Comparison of ENCODE assay signal across 1 cellular context in the genomic region with DNA sequence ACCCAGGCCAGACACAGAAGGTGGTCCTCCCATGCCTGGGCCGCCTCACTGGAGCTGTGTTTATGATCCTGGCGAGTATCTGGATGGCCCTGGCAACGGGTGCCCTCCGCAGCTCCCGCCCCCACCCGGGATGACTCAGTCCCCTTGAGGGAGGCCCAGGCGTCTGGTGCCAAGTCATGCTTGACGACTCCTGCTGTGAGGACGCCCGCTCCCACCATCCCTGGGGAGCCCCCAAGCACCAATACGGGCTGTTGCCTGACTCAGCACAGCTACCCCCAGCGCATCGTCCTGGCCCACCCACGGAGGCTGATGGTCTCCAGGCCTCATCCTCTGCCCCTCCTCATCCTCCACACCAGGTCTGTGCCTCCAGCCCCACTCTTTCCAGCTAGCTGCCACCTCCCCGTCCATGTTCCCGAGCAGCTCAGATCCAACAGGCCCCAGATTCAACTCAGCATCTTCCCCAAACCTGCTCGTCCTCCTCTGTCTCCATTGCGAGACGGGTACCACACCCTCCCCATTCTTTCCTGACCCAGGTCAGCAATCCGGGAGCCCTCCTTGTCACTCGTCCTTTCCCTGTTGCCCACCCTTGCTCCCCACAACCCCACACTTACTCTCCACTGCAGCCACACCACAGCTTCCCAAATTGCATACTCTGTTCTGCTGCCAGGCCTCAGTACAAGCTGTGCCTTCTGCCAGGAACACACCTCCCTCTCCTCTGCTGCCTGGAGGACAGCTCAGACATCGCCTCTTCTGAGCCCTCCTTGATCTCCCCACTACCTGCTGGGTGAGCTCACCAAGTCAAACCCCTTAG.
TF ChIP-seq lines count a peak whose summit lies in the region.

No MANE protein-coding gene starts in this region.

TF ChIP-seq in HEK293, 187 proteins besides CTCF, POLR2A, EP300 and RAD21 (continued from another document):
- no peak for TF ChIP-seq ZNF433 (tag by site-specific recombination; IDR thresholded peaks at IDR 0.05; ENCODE audit: low read depth)
- no peak for TF ChIP-seq ZNF571 (tag by site-specific recombination; IDR thresholded peaks at IDR 0.05)
- TF ChIP-seq OVOL3 (tag by site-specific recombination; IDR thresholded peaks at IDR 0.05): peak; percentile 95
- TF ChIP-seq KLF8 (tag by site-specific recombination; IDR thresholded peaks at IDR 0.05): peak; percentile 100
- TF ChIP-seq ZSCAN30 (tag by site-specific recombination; IDR thresholded peaks at IDR 0.05): peak; percentile 71
- TF ChIP-seq, protein P1, sequence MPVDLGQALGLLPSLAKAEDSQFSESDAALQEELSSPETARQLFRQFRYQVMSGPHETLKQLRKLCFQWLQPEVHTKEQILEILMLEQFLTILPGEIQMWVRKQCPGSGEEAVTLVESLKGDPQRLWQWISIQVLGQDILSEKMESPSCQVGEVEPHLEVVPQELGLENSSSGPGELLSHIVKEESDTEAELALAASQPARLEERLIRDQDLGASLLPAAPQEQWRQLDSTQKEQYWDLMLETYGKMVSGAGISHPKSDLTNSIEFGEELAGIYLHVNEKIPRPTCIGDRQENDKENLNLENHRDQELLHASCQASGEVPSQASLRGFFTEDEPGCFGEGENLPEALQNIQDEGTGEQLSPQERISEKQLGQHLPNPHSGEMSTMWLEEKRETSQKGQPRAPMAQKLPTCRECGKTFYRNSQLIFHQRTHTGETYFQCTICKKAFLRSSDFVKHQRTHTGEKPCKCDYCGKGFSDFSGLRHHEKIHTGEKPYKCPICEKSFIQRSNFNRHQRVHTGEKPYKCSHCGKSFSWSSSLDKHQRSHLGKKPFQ (tag by site-specific recombination; IDR thresholded peaks at IDR 0.05): peak; percentile 97
- TF ChIP-seq SCRT1 (tag by site-specific recombination; IDR thresholded peaks at IDR 0.05; ENCODE audit: borderline replicate concordance): no peak
- TF ChIP-seq SP2 (tag by site-specific recombination; IDR thresholded peaks at IDR 0.05): peak; percentile 83
- TF ChIP-seq, protein P2, sequence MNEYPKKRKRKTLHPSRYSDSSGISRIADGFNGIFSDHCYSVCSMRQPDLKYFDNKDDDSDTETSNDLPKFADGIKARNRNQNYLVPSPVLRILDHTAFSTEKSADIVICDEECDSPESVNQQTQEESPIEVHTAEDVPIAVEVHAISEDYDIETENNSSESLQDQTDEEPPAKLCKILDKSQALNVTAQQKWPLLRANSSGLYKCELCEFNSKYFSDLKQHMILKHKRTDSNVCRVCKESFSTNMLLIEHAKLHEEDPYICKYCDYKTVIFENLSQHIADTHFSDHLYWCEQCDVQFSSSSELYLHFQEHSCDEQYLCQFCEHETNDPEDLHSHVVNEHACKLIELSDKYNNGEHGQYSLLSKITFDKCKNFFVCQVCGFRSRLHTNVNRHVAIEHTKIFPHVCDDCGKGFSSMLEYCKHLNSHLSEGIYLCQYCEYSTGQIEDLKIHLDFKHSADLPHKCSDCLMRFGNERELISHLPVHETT (tag by site-specific recombination; IDR thresholded peaks at IDR 0.05): peak; percentile 100
- TF ChIP-seq, protein P3, sequence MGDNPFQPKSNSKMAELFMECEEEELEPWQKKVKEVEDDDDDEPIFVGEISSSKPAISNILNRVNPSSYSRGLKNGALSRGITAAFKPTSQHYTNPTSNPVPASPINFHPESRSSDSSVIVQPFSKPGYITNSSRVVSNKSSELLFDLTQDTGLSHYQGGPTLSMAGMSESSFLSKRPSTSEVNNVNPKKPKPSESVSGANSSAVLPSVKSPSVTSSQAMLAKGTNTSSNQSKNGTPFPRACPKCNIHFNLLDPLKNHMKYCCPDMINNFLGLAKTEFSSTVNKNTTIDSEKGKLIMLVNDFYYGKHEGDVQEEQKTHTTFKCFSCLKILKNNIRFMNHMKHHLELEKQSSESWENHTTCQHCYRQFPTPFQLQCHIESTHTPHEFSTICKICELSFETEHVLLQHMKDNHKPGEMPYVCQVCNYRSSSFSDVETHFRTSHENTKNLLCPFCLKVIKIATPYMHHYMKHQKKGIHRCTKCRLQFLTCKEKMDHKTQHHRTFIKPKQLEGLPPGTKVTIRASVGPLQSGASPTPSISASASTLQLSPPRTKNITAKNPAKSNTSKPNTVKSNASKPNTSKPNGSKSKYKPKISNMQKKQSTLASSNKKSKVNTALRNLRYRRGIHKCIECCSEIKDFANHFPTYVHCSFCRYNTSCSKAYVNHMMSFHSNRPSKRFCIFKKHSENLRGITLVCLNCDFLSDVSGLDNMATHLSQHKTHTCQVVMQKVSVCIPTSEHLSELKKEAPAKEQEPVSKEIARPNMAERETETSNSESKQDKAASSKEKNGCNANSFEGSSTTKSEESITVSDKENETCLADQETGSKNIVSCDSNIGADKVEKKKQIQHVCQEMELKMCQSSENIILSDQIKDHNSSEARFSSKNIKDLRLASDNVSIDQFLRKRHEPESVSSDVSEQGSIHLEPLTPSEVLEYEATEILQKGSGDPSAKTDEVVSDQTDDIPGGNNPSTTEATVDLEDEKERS (tag by site-specific recombination; IDR thresholded peaks at IDR 0.05): peak; percentile 94; the same call in 1 of the 2 replicates
- TF ChIP-seq ZNF529 (tag by site-specific recombination; IDR thresholded peaks at IDR 0.05; ENCODE audit: insufficient replicate concordance): no peak
- TF ChIP-seq KLF7 (tag by site-specific recombination; IDR thresholded peaks at IDR 0.05; ENCODE audit: borderline replicate concordance): peak; percentile 91
- TF ChIP-seq, protein P4, sequence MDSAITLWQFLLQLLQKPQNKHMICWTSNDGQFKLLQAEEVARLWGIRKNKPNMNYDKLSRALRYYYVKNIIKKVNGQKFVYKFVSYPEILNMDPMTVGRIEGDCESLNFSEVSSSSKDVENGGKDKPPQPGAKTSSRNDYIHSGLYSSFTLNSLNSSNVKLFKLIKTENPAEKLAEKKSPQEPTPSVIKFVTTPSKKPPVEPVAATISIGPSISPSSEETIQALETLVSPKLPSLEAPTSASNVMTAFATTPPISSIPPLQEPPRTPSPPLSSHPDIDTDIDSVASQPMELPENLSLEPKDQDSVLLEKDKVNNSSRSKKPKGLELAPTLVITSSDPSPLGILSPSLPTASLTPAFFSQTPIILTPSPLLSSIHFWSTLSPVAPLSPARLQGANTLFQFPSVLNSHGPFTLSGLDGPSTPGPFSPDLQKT (IDR thresholded peaks at IDR 0.05; ENCODE audit: borderline replicate concordance, low read depth, low read length): no peak
- TF ChIP-seq ZNF394 (tag by site-specific recombination; IDR thresholded peaks at IDR 0.05; ENCODE audit: borderline replicate concordance): peak; percentile 97
- TF ChIP-seq ZNF777 (tag by site-specific recombination; IDR thresholded peaks at IDR 0.05; ENCODE audit: borderline replicate concordance): no peak
- peak; percentile 100 for TF ChIP-seq ZIC2 (tag by site-specific recombination; IDR thresholded peaks at IDR 0.05)
- TF ChIP-seq ZNF404 (tag by site-specific recombination; IDR thresholded peaks at IDR 0.05): no peak
- no peak for TF ChIP-seq TCF7L2 (IDR thresholded peaks at IDR 0.05; ENCODE audit: borderline replicate concordance, low read depth, low read length)
- peak; percentile 90; the same call in 1 of the 2 replicates for TF ChIP-seq ZNF473 (tag by site-specific recombination; IDR thresholded peaks at IDR 0.05)
- peak; percentile 91 for TF ChIP-seq ZNF660 (tag by site-specific recombination; IDR thresholded peaks at IDR 0.05)
- TF ChIP-seq ZNF221 (tag by site-specific recombination; IDR thresholded peaks at IDR 0.05; ENCODE audit: borderline replicate concordance): no peak
TF ChIP-seq in HEK293: peak in this region for 112.
